Comparison of ENCODE assay signal across 20 cellular contexts in genomic region chr17:31609331-31609730, GRCh38.
DNase-seq lines count a peak whose midpoint lies in the region; ATAC-seq, FAIRE-seq and TF ChIP-seq lines count a peak whose summit lies in the region.
"Had no signal": no experiment of that assay in that cellular context is flagged by ENCODE, and none has a peak within 500 bp of the region (broad histone marks: within the 10 kb centered on the region; RNA-seq: fewer than 3 reads in every experiment).

No MANE protein-coding gene starts in this region.

- H3K14ac ChIP-seq in H1 (ENCODE audit: insufficient read length): no peak overlapping the region

- no peaks in the 10 kb centered on the region for H3K36me3 ChIP-seq in right atrium auricular region
- no peaks in the 10 kb centered on the region for H3K36me3 ChIP-seq in heart right ventricle
- H3K36me3 ChIP-seq in H1 (ENCODE audit: control insufficient read depth in 2 of 4, insufficient read depth in 4 of 4, low read length in 3 of 4): no peaks in the 10 kb centered on the region
- no peaks in the 10 kb centered on the region for H3K36me3 ChIP-seq in CD4-positive, alpha-beta memory T cell (ENCODE audit: insufficient read depth, low read length)
- H3K36me3 ChIP-seq: HAP-1 had no signal

- H3K4me3 ChIP-seq in right atrium auricular region (no peak overlapping the region), heart right ventricle (no peak overlapping the region), H1 (ENCODE audit: extremely low read depth in 1 of 4, insufficient read depth in 2 of 4, low read depth in 3 of 4, low read length in 4 of 4) (no peak overlapping the region)
- no peak overlapping the region for H3K4me3 ChIP-seq in CD4-positive, alpha-beta memory T cell (ENCODE audit: low read length in 2 of 2)
- H3K4me3 ChIP-seq: A549, HAP-1 had no signal

- H3K27me3 ChIP-seq in right atrium auricular region (no peaks in the 10 kb centered on the region), heart right ventricle (no peaks in the 10 kb centered on the region), H1 (replicated peaks in 1 of 4; ENCODE audit: control insufficient read depth in 3 of 4, extremely low read depth in 1 of 4, insufficient read depth in 3 of 4, low read length in 3 of 4) (no peaks in the 10 kb centered on the region)
- H3K27me3 ChIP-seq in CD4-positive, alpha-beta memory T cell (ENCODE audit: insufficient read depth, low read length): no peaks in the 10 kb centered on the region

- no peak overlapping the region; a peak in 1 of 4 replicates for H3K4me2 ChIP-seq in H1 (ENCODE audit: insufficient read depth in 1 of 2, low read depth in 2 of 2, low read length in 2 of 2)
- H3K4me2 ChIP-seq: A549 had no signal

- TF ChIP-seq POLR2A in H1 (IDR thresholded peaks at IDR 0.05; ENCODE audit: control extremely low read depth in 1 of 2, low read depth in 2 of 2, low read length in 2 of 2): no peak

- H3K36me3 Mint-ChIP-seq in CD4-positive, alpha-beta memory T cell: no peaks in the 10 kb centered on the region

- H3K4ac ChIP-seq in H1 (replicated peaks; ENCODE audit: insufficient read length, low read depth, low read length): no peak overlapping the region

- peaks cover 8% of the 10 kb centered on the region in 2 donors for H3K27me3 Mint-ChIP-seq in CD4-positive, alpha-beta memory T cell

- TF ChIP-seq CTCF in right atrium auricular region (IDR thresholded peaks at IDR 0.05): no peak
- TF ChIP-seq CTCF in heart right ventricle (IDR thresholded peaks at IDR 0.05): no peak
- TF ChIP-seq CTCF in H1 (IDR thresholded peaks at IDR 0.05; ENCODE audit: control extremely low read depth in 1 of 3, insufficient read depth in 1 of 3, low read depth in 1 of 3, low read length in 3 of 3): no peak

- DNase-seq in right atrium auricular region (ENCODE audit: low spot score) (peak; percentile 13), heart right ventricle (no peak), NCI-H510A (lab: John Stamatoyannopoulos, UW) (peak; percentile 58), H1 (ENCODE audit: low read depth in 1 of 2, low spot score in 2 of 2) (no peak), NCI-H146 treated with DMSO at 0.1 percent for 48 hours (lab: John Stamatoyannopoulos, UW; ENCODE audit: unreplicated experiment) (no peak)
- DNase-seq in CD4-positive, alpha-beta memory T cell: no peak
- DNase-seq: C1 segment of cervical spinal cord, KG1, NCI-H1436, NCI-H2107, NCI-H345, NCI-H748 treated with DMSO at 0.1 percent for 48 hours, OCI-M1, RPMI8226, SIG-M5 had no signal

- H3K79me1 ChIP-seq in H1 (ENCODE audit: low read depth, low read length): no peaks in the 10 kb centered on the region

- no peaks in the 10 kb centered on the region for H3K79me2 ChIP-seq in H1 (ENCODE audit: control insufficient read depth in 1 of 2, insufficient read depth in 2 of 2, low read length in 2 of 2)

- H3K4me3 Mint-ChIP-seq in CD4-positive, alpha-beta memory T cell: no peak overlapping the region

- no peak overlapping the region for H3K18ac ChIP-seq in H1 (ENCODE audit: extremely low read depth, low read length)

- no peak for TF ChIP-seq RAD21 in H1 (IDR thresholded peaks at IDR 0.05 in 1 of 2, conservative IDR thresholded peaks at IDR 0.05 in 1 of 2; ENCODE audit: low read depth in 2 of 2, low read length in 2 of 2)

- H3K9me3 Mint-ChIP-seq in CD4-positive, alpha-beta memory T cell: peaks cover 0 to 3% (median 0%) of the 10 kb centered on the region in 8 donors

- H2BK12ac ChIP-seq in H1 (ENCODE audit: low read depth, low read length): no peak overlapping the region

- no peak for ATAC-seq in heart right ventricle
- no peak for ATAC-seq in GM18517 (IDR thresholded peaks at IDR 0.05; ENCODE audit: unreplicated experiment)
- ATAC-seq: A549 had no signal

- CTCF ChIA-PET in H1 (lab: Charles Lee; ENCODE audit: partially characterized antibody): no interaction called here
- CTCF ChIA-PET in CD4-positive, alpha-beta memory T cell (lab: Charles Lee; ENCODE audit: partially characterized antibody): no interaction called here

- no peak overlapping the region for H3K27ac Mint-ChIP-seq in CD4-positive, alpha-beta memory T cell

- no peak overlapping the region for H2BK120ac ChIP-seq in H1 (replicated peaks; ENCODE audit: low read depth, low read length)

- no peaks in the 10 kb centered on the region; the same call in 1 of the 2 replicates for H3K23me2 ChIP-seq in H1 (ENCODE audit: low read depth, low read length)

- H4K8ac ChIP-seq in H1 (ENCODE audit: extremely low read depth, insufficient read depth, low read length): no peak overlapping the region

- H4K20me1 ChIP-seq in H1 (replicated peaks in 1 of 2; ENCODE audit: control insufficient read depth in 1 of 2, insufficient read depth in 2 of 2, low read length in 2 of 2): no peaks in the 10 kb centered on the region

- intact Hi-C loops in heart right ventricle (cut with DNase I): loop anchor here in 1 of 10 donors (10.0 kb wide), 1 partner anchor 85 kb away; no protein-coding TSS in a partner anchor
- intact Hi-C loops in CD4-positive, alpha-beta memory T cell (cut with micrococcal nuclease): no loop called here

- H3K56ac ChIP-seq in H1 (replicated peaks; ENCODE audit: insufficient read length, low read depth, low read length): no peak overlapping the region

- H3K9ac ChIP-seq in H1 (replicated peaks in 1 of 4; ENCODE audit: extremely low read depth in 1 of 4, low read depth in 3 of 4, low read length in 3 of 4): no peak overlapping the region

- no peak overlapping the region for H3K23ac ChIP-seq in H1 (ENCODE audit: insufficient read length)

- H3K4me1 Mint-ChIP-seq in CD4-positive, alpha-beta memory T cell: no peaks in the 10 kb centered on the region

- no peak overlapping the region for H2AFZ ChIP-seq in H1 (ENCODE audit: low read length)

- H4K91ac ChIP-seq in H1 (replicated peaks; ENCODE audit: insufficient read length, low read length): no peak overlapping the region

- no peak for TF ChIP-seq EP300 in H1 (IDR thresholded peaks at IDR 0.05; ENCODE audit: borderline replicate concordance in 1 of 2, low read depth in 2 of 2, low read length in 2 of 2)

- POLR2A ChIA-PET in H1 (lab: Charles Lee; ENCODE audit: partially characterized antibody): no interaction called here
- POLR2A ChIA-PET in CD4-positive, alpha-beta memory T cell (lab: Charles Lee; ENCODE audit: partially characterized antibody): no interaction called here

- H2BK20ac ChIP-seq in H1 (ENCODE audit: low read length): 0 out of 2 replicates have a peak overlapping the region, but pooled peaks have one; percentile 6

- H2AK5ac ChIP-seq in H1 (ENCODE audit: low read depth, low read length): no peak overlapping the region

- H3K27ac ChIP-seq in right atrium auricular region (no peak overlapping the region), heart right ventricle (no peak overlapping the region), H1 (ENCODE audit: low read depth, low read length) (no peak overlapping the region)
- no peak overlapping the region for H3K27ac ChIP-seq in CD4-positive, alpha-beta memory T cell (ENCODE audit: low read depth, low read length)
- H3K27ac ChIP-seq: A549, HL-60 had no signal

- FAIRE-seq in H1 (lab: Jason Lieb, UNC): no peak
- FAIRE-seq: A549, GM19239 had no signal

- H3K9me3 ChIP-seq in right atrium auricular region: no peaks in the 10 kb centered on the region
- H3K9me3 ChIP-seq in heart right ventricle: no peaks in the 10 kb centered on the region
- no peaks in the 10 kb centered on the region for H3K9me3 ChIP-seq in H1 (ENCODE audit: insufficient read depth in 2 of 2, low read depth in 1 of 2, low read length in 1 of 2)
- H3K9me3 ChIP-seq in CD4-positive, alpha-beta memory T cell (ENCODE audit: control insufficient read depth in 1 of 2, low read length in 2 of 2): no peaks in the 10 kb centered on the region
- H3K9me3 ChIP-seq: A549, HAP-1 had no signal

- H3K4me1 ChIP-seq in right atrium auricular region: no peaks in the 10 kb centered on the region
- peaks cover 0 to 3% (median 0%) of the 10 kb centered on the region in 9 donors for H3K4me1 ChIP-seq in heart right ventricle
- peaks cover 3 to 14% (median 8%) of the 10 kb centered on the region in 4 experiments; a peak in 6 of 7 replicates for H3K4me1 ChIP-seq in H1 (replicated peaks in 1 of 4; ENCODE audit: control insufficient read depth in 3 of 4, insufficient read depth in 4 of 4, low read length in 3 of 4)
- no peaks in the 10 kb centered on the region for H3K4me1 ChIP-seq in CD4-positive, alpha-beta memory T cell (ENCODE audit: insufficient read depth, low read length)
- H3K4me1 ChIP-seq: A549 had no signal

- H2BK5ac ChIP-seq in H1 (ENCODE audit: low read depth, low read length): no peak overlapping the region

- H4K5ac ChIP-seq in H1 (ENCODE audit: insufficient read length, low read depth, low read length): no peak overlapping the region

- no peak overlapping the region for H2BK15ac ChIP-seq in H1 (ENCODE audit: low read length)

- WGBS in heart right ventricle, 2 donors: 93 to 96% methylated on average over 3 of the region's 3 CpGs
- WGBS in H1 (ENCODE audit: extremely low coverage in 1 of 2, insufficient coverage in 1 of 2, insufficient read length in 1 of 2, insufficient replicate concordance in 2 of 2, low coverage in 1 of 2, low lambda C conversion rate in 2 of 2, missing lambda C conversion rate in 1 of 2), 2 experiments: 83% methylated on average over 3 of the region's 3 CpGs; no CpG with 5 or more reads in 1 of the 2 experiments

TF ChIP-seq in H1, 55 proteins besides CTCF, POLR2A, EP300 and RAD21:
- TF ChIP-seq TBP (IDR thresholded peaks at IDR 0.05; ENCODE audit: low read depth, low read length) (no peak), SP4 (IDR thresholded peaks at IDR 0.05; ENCODE audit: low read length) (no peak), JUN (IDR thresholded peaks at IDR 0.05; ENCODE audit: low read depth, low read length) (no peak)

Comparison
In these comparisons a context has a peak if more than half of its experiments do, and no peak if none do; other contexts are left out.
1. DNase-seq: peak in right atrium auricular region (single experiment) and NCI-H510A (single experiment); none in heart right ventricle (0 of 2), H1 (0 of 2), CD4-positive, alpha-beta memory T cell (0 of 5) and NCI-H146 treated with DMSO at 0.1 percent for 48 hours (single experiment).